8 cellular contexts compared by ENCODE assay signal in the genomic region with DNA sequence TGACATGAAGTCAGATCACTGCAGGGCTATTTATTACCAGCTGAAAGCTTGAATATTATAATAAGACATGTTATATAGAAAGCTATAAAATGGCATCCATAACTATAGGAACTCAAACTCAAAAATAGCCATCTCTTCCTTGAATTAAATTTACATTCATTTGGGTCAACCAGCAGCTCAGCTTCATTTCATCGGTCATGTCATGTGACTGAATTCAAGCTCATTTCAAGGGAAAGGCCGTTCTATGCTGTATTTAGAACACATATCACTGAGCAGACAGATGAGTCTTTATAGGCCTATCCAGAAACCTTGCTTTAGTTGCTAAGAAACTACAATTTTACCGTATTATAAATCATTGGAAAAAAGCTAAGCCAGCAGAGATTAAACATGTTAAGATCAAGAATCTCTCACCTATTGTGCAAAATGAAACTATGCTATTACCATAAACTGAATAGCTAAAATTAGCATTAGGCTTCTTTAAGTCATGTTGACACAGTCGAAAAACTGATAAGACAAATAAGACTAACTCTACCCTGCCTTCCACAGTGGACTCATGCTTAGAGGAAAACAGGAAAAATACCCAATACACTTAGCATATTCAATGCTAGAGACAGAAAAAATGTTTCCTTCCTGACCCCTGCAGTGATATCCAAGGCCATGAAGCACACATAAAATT. TPM values are rescaled to one million over a fixed set of nuclear protein-coding genes. Genes with fewer than 3 reads are reported as not detected.
DNase-seq lines count a peak whose midpoint lies in the region; ATAC-seq and TF ChIP-seq lines count a peak whose summit lies in the region.

No MANE protein-coding gene starts in this region.

- H3K79me2 ChIP-seq in SK-N-SH (ENCODE audit: insufficient read depth): peaks cover 70% of the 10 kb centered on the region

- intact Hi-C loops in activated T-helper 1 cell treated with anti-CD3 and anti-CD28 coated beads, Interleukin-12 subunit alpha, Interleukin-12 subunit beta, Interleukin-2, Interleukin-4 antibody, amounts not matched to agents 30 ng/mL and 10 ng/mL and 1 ng/mL, durations not matched to agents 14 hours and 24 hours and 36 hours (cut with micrococcal nuclease): loop anchor here (5.0 to 10.0 kb wide), 4 partner anchors 364 to 911 kb away; partner anchors contain the start of genes ARID3B, PML and STOML1
- intact Hi-C loops in stomach (cut with DNase I; ENCODE audit: low total_unique reads): loop anchor here (10.0 kb wide), 1 partner anchor 74 kb away; no protein-coding TSS in a partner anchor

- peak overlapping the region; percentile 48 for H3K4me3 Mint-ChIP-seq in activated T-helper 1 cell treated with anti-CD3 and anti-CD28 coated beads, Interleukin-12 subunit alpha, Interleukin-12 subunit beta, Interleukin-2, Interleukin-4 antibody, amounts not matched to agents 30 ng/mL and 10 ng/mL and 1 ng/mL, durations not matched to agents 14 hours and 24 hours and 36 hours

- peak overlapping the region; percentile 19 for H3K27ac Mint-ChIP-seq in activated T-helper 1 cell treated with anti-CD3 and anti-CD28 coated beads, Interleukin-12 subunit alpha, Interleukin-12 subunit beta, Interleukin-2, Interleukin-4 antibody, amounts not matched to agents 30 ng/mL and 10 ng/mL and 1 ng/mL, durations not matched to agents 14 hours and 24 hours and 36 hours

- no peak for TF ChIP-seq CTCF in SK-N-SH (IDR thresholded peaks at IDR 0.05)
- TF ChIP-seq CTCF in stomach (IDR thresholded peaks at IDR 0.05): no peak

- WGBS in SK-N-SH (ENCODE audit: low lambda C conversion rate): 66% methylated on average over 4 of the region's 4 CpGs
- WGBS in stomach, 5 donors: 10 to 16% (median 13%) methylated on average over 4 of the region's 4 CpGs

- no peaks in the 10 kb centered on the region for H3K27me3 ChIP-seq in SK-N-SH (ENCODE audit: insufficient read depth)
- H3K27me3 ChIP-seq in iPS-15b (ENCODE audit: control insufficient read depth, insufficient read depth, low read length): no peaks in the 10 kb centered on the region
- H3K27me3 ChIP-seq in stomach: no peaks in the 10 kb centered on the region

- H3K4me3 ChIP-seq in SK-N-SH (ENCODE audit: low read depth in 2 of 2, low read length in 1 of 2): peak overlapping the region; percentile 6 to 78; a peak in 2 of 4 replicates
- peak overlapping the region; percentile 37 for H3K4me3 ChIP-seq in iPS-15b (ENCODE audit: low read depth, low read length)
- peak overlapping the region; percentile 93 to 98 (median 94) for H3K4me3 ChIP-seq in stomach

- H3K36me3 ChIP-seq in SK-N-SH (replicated peaks in 1 of 2; ENCODE audit: control insufficient read depth in 1 of 2, insufficient read depth in 2 of 2, low read length in 1 of 2) (no peaks in the 10 kb centered on the region), iPS-15b (ENCODE audit: control insufficient read depth, insufficient read depth, low read length) (no peaks in the 10 kb centered on the region), stomach (no peaks in the 10 kb centered on the region)

- peaks cover 50% of the 10 kb centered on the region for H3K4me1 Mint-ChIP-seq in activated T-helper 1 cell treated with anti-CD3 and anti-CD28 coated beads, Interleukin-12 subunit alpha, Interleukin-12 subunit beta, Interleukin-2, Interleukin-4 antibody, amounts not matched to agents 30 ng/mL and 10 ng/mL and 1 ng/mL, durations not matched to agents 14 hours and 24 hours and 36 hours (ENCODE audit: low read depth)

- no peak overlapping the region for H2AFZ ChIP-seq in SK-N-SH (ENCODE audit: low read depth)

- peak overlapping the region; percentile 81; the same call in 1 of the 2 replicates for H3K9ac ChIP-seq in SK-N-SH
- no peak overlapping the region for H3K9ac ChIP-seq in iPS-15b (ENCODE audit: low read depth, low read length)

- no peaks in the 10 kb centered on the region for H3K27me3 Mint-ChIP-seq in activated T-helper 1 cell treated with anti-CD3 and anti-CD28 coated beads, Interleukin-12 subunit alpha, Interleukin-12 subunit beta, Interleukin-2, Interleukin-4 antibody, amounts not matched to agents 30 ng/mL and 10 ng/mL and 1 ng/mL, durations not matched to agents 14 hours and 24 hours and 36 hours (ENCODE audit: insufficient read depth)

- H3K27ac ChIP-seq in SK-N-SH (ENCODE audit: low read depth in 2 of 2, low read length in 1 of 2) (peak overlapping the region in 1 of 2 experiments; percentile 69; a peak in 1 of 4 replicates), stomach (peak overlapping the region in 4 of 5 donors; percentile 98 to 100 (median 98))

- H4K20me1 ChIP-seq in SK-N-SH (ENCODE audit: insufficient read depth): peaks cover 59% of the 10 kb centered on the region

- CTCF ChIA-PET in SK-N-SH (lab: Yijun Ruan, JAX): interaction anchor here (1.3 to 9.5 kb wide), 6 partner anchors 11 to 71 kb away, joined by 3 to 256 read pairs (median 10); no protein-coding TSS in a partner anchor

- TF ChIP-seq RAD21 in SK-N-SH (IDR thresholded peaks at IDR 0.05; ENCODE audit: low read length): no peak

- H3K9me3 ChIP-seq in SK-N-SH: no peaks in the 10 kb centered on the region
- no peaks in the 10 kb centered on the region for H3K9me3 ChIP-seq in iPS-15b (ENCODE audit: control insufficient read depth, insufficient read depth, low read length)
- no peaks in the 10 kb centered on the region for H3K9me3 ChIP-seq in stomach

- peaks cover 28 to 41% of the 10 kb centered on the region in 2 experiments for H3K4me1 ChIP-seq in SK-N-SH (ENCODE audit: control insufficient read depth in 1 of 2, insufficient read depth in 2 of 2, low read depth in 1 of 2, low read length in 1 of 2)
- H3K4me1 ChIP-seq in iPS-15b (ENCODE audit: control insufficient read depth, insufficient read depth, low read length): peaks cover 41% of the 10 kb centered on the region
- H3K4me1 ChIP-seq in stomach: peaks cover 45 to 77% (median 67%) of the 10 kb centered on the region in 4 donors

- H3K4me2 ChIP-seq in SK-N-SH: peak overlapping the region; percentile 77

- no peak for ATAC-seq in SK-N-SH treated with all-trans-retinoic acid at 6 μM for 48 hours
- ATAC-seq in HG02759 (IDR thresholded peaks at IDR 0.05; ENCODE audit: unreplicated experiment): no peak
- ATAC-seq in HG02970 (IDR thresholded peaks at IDR 0.05; ENCODE audit: low FRiP score, unreplicated experiment): no peak

- H3K36me3 Mint-ChIP-seq in activated T-helper 1 cell treated with anti-CD3 and anti-CD28 coated beads, Interleukin-12 subunit alpha, Interleukin-12 subunit beta, Interleukin-2, Interleukin-4 antibody, amounts not matched to agents 30 ng/mL and 10 ng/mL and 1 ng/mL, durations not matched to agents 14 hours and 24 hours and 36 hours (ENCODE audit: low read depth): peaks cover 3% of the 10 kb centered on the region

- H3K9me2 ChIP-seq in SK-N-SH: no peaks in the 10 kb centered on the region

- TF ChIP-seq POLR2A in stomach (IDR thresholded peaks at IDR 0.05): no peak

- TF ChIP-seq EP300 in SK-N-SH (IDR thresholded peaks at IDR 0.05; ENCODE audit: borderline replicate concordance in 1 of 2, low read depth in 1 of 2, low read length in 1 of 2) (no peak), stomach (IDR thresholded peaks at IDR 0.05) (no peak)

- H3K9me3 Mint-ChIP-seq in activated T-helper 1 cell treated with anti-CD3 and anti-CD28 coated beads, Interleukin-12 subunit alpha, Interleukin-12 subunit beta, Interleukin-2, Interleukin-4 antibody, amounts not matched to agents 30 ng/mL and 10 ng/mL and 1 ng/mL, durations not matched to agents 14 hours and 24 hours and 36 hours: no peaks in the 10 kb centered on the region

- POLR2A ChIA-PET in SK-N-SH (lab: Yijun Ruan, JAX): no interaction called here

- DNase-seq in SK-N-SH (no peak), stomach (no peak), iPS-NIHi11 (ENCODE audit: low spot score) (no peak)
- DNase-seq in activated T-helper 1 cell treated with anti-CD3 and anti-CD28 coated beads, Interleukin-12 subunit alpha, Interleukin-12 subunit beta, Interleukin-2, Interleukin-4 antibody, amounts not matched to agents 30 ng/mL and 10 ng/mL and 1 ng/mL, durations not matched to agents 14 hours and 24 hours and 36 hours (ENCODE audit: low spot score): no peak

- peaks cover 20% of the 10 kb centered on the region for H3F3A ChIP-seq in SK-N-SH (replicated peaks; ENCODE audit: insufficient read depth)

TF ChIP-seq in SK-N-SH, 30 proteins besides CTCF, POLR2A, EP300 and RAD21 (continues in another document):
- TF ChIP-seq FOXM1 (IDR thresholded peaks at IDR 0.05; ENCODE audit: low read depth) (no peak), RCOR1 (IDR thresholded peaks at IDR 0.05; ENCODE audit: low read length) (no peak)

TF ChIP-seq in SK-N-SH treated with all-trans-retinoic acid at 6 μM for 48 hours, 23 proteins besides CTCF, POLR2A, EP300 and RAD21:
- no peak for TF ChIP-seq TOX (CRISPR knock-in tag; IDR thresholded peaks at IDR 0.05; ENCODE audit: borderline replicate concordance)

RNA-seq across cellular contexts. Expression of gene NPTN, which starts 2.3 kb away (rescaled TPM):
- polyA plus RNA-seq in SK-N-SH (2012; rRNA removed) (177 and 183 TPM in 2 replicates), stomach (10 to 100 TPM; 41.4 to 73.4 (median 45.5) TPM)
- polyA plus RNA-seq in SK-N-SH (2012; cell fraction: cytosol; rRNA removed): 147 and 202 TPM in 2 replicates
- polyA plus RNA-seq in SK-N-SH (2012; cell fraction: nucleus; rRNA removed): 93.4 and 161 TPM in 2 replicates
- 91.1 and 91.2 TPM in 2 replicates for total RNA-seq in activated T-helper 1 cell treated with anti-CD3 and anti-CD28 coated beads, Interleukin-12 subunit alpha, Interleukin-12 subunit beta, Interleukin-2, Interleukin-4 antibody, amounts not matched to agents 30 ng/mL and 10 ng/mL and 1 ng/mL, durations not matched to agents 14 hours and 24 hours and 36 hours
- 100 to 1,000 TPM in 4 of 5 donors, 10 to 100 TPM in 1; 58.8 to 228 (median 127) TPM for total RNA-seq in stomach

RNA-seq across cellular contexts. Expression of gene CD276, which starts 53.2 kb away (rescaled TPM):
- polyA plus RNA-seq in SK-N-SH (2012; rRNA removed): 60.1 and 86.2 TPM in 2 replicates
- 45.2 and 67.1 TPM in 2 replicates for polyA plus RNA-seq in SK-N-SH (2012; cell fraction: cytosol; rRNA removed)
- 81.1 and 82.1 TPM in 2 replicates for polyA plus RNA-seq in SK-N-SH (2012; cell fraction: nucleus; rRNA removed)
- total RNA-seq in activated T-helper 1 cell treated with anti-CD3 and anti-CD28 coated beads, Interleukin-12 subunit alpha, Interleukin-12 subunit beta, Interleukin-2, Interleukin-4 antibody, amounts not matched to agents 30 ng/mL and 10 ng/mL and 1 ng/mL, durations not matched to agents 14 hours and 24 hours and 36 hours: 29.0 and 29.2 TPM in 2 replicates
- total RNA-seq in stomach: 100 to 1,000 TPM in 1 of 5 donors, 10 to 100 TPM in 4; 24.4 to 185 (median 34.4) TPM
- polyA plus RNA-seq in stomach: 10 to 100 TPM; 10.4 to 33.9 (median 19.3) TPM

Comparison
In these comparisons a context has a peak if more than half of its experiments do, and no peak if none do; other contexts are left out.
1. H3K4me3 ChIP-seq: peak in every context shown above with its lines; median percentile 94 in stomach; 42 in SK-N-SH; 37 in iPS-15b.